In genomic region chr13:110593430-110594130, GRCh38 we compare ENCODE assay signal across 8 cellular contexts. TPM values are rescaled to one million over a fixed set of nuclear protein-coding genes. Genes with fewer than 3 reads are reported as not detected.
DNase-seq lines count a peak whose midpoint lies in the region; ATAC-seq, FAIRE-seq and TF ChIP-seq lines count a peak whose summit lies in the region.

No MANE protein-coding gene starts in this region.

- no peaks in the 10 kb centered on the region for H4K20me1 ChIP-seq in HepG2 (ENCODE audit: insufficient read depth, low read length)

- peaks cover 19% of the 10 kb centered on the region for H3K4me1 ChIP-seq in HepG2 (ENCODE audit: insufficient read depth, low read length)

- WGBS in HepG2 (ENCODE audit: low lambda C conversion rate): 39% methylated on average over 6 of the region's 6 CpGs

- H3K4me2 ChIP-seq in HepG2 (ENCODE audit: low read depth, low read length): no peak overlapping the region

- TF ChIP-seq POLR2A in HepG2 (IDR thresholded peaks at IDR 0.05; ENCODE audit: insufficient read depth in 1 of 2, low read depth in 2 of 2, low read length in 2 of 2): no peak

- no peak for FAIRE-seq in HepG2 (lab: Jason Lieb, UNC)

- no peak overlapping the region for H3K9ac ChIP-seq in HepG2 (ENCODE audit: insufficient read depth, low read depth, low read length)

- DNase-seq in NCI-H2107 treated with DMSO at 0.1 percent for 48 hours (lab: John Stamatoyannopoulos, UW; ENCODE audit: unreplicated experiment): peak; percentile 66
- DNase-seq in NCI-H2107 (lab: John Stamatoyannopoulos, UW): no peak
- DNase-seq in NOMO-1 treated with DMSO at 0.1 percent for 48 hours (lab: John Stamatoyannopoulos, UW; ENCODE audit: unreplicated experiment): peak; percentile 73
- DNase-seq in cerebellar cortex (ENCODE audit: low spot score): peak; percentile 74
- DNase-seq in HepG2 (ENCODE audit: low spot score): peak; percentile 65
- no peak for DNase-seq in C1 segment of cervical spinal cord (lab: John Stamatoyannopoulos, UW)

- H3K4me3 ChIP-seq in HepG2 (replicated peaks in 1 of 3; ENCODE audit: insufficient read depth in 1 of 3, low read depth in 2 of 3, low read length in 3 of 3): no peak overlapping the region

- no peaks in the 10 kb centered on the region for H3K79me2 ChIP-seq in HepG2 (ENCODE audit: insufficient read depth, low read length)

- no TSS peak for BruUV-seq in HepG2 (replicated peaks; lab: Mats Ljungman, UMichigan)

- CTCF ChIA-PET in HepG2 (lab: Yijun Ruan, JAX; ENCODE audit: low intra/inter-chr PET ratio, low total read pairs): interaction anchor here (1.6 to 2.0 kb wide), 2 partner anchors 138 to 226 kb away, joined by 5 to 12 read pairs; no protein-coding TSS in a partner anchor

- ATAC-seq in GM19324 (IDR thresholded peaks at IDR 0.05; ENCODE audit: low FRiP score, unreplicated experiment): peak; percentile 51
- peak; percentile 90 for ATAC-seq in HG03439 (IDR thresholded peaks at IDR 0.05; ENCODE audit: unreplicated experiment)
- ATAC-seq in HepG2: peak; percentile 89

- H3K36me3 ChIP-seq in HepG2 (replicated peaks in 1 of 2; ENCODE audit: control insufficient read depth in 1 of 2, insufficient read depth in 2 of 2, low read length in 2 of 2): no peaks in the 10 kb centered on the region

- no peaks in the 10 kb centered on the region for H3K27me3 ChIP-seq in HepG2 (ENCODE audit: control insufficient read depth in 1 of 2, insufficient read depth in 2 of 2, low read length in 2 of 2)

- TF ChIP-seq CTCF in HepG2 (CRISPR knock-in tag; IDR thresholded peaks at IDR 0.05): peak; percentile 75

- TF ChIP-seq EP300 in HepG2 (IDR thresholded peaks at IDR 0.05; ENCODE audit: low read depth in 2 of 2, low read length in 2 of 2) (no peak), HepG2 (CRISPR knock-in tag; IDR thresholded peaks at IDR 0.05; ENCODE audit: borderline replicate concordance) (no peak)

- in situ Hi-C loops in HepG2 (cut with HindIII; ENCODE audit: extremely low pct_ligation_motif_present, low pct_unique_long_range_greater_than_20kb): loop anchor here (5.0 to 10.0 kb wide), 2 partner anchors 224 to 331 kb away; no protein-coding TSS in a partner anchor

- no peak overlapping the region for H2AFZ ChIP-seq in HepG2 (ENCODE audit: low read length)

- peak; percentile 36; the same call in 1 of the 2 replicates for TF ChIP-seq RAD21 in HepG2 (CRISPR knock-in tag; IDR thresholded peaks at IDR 0.05)

- H3K27ac ChIP-seq in HepG2 (ENCODE audit: extremely low read length, insufficient read depth, low read length): no peak overlapping the region

- POLR2A ChIA-PET in HepG2 (lab: Yijun Ruan, JAX): interaction anchor here (1.2 kb wide), 1 partner anchor 32 kb away, joined by 4 read pairs; the partner anchor contains the start of gene RAB20

- intact Hi-C loops in HepG2 (cut with micrococcal nuclease; ENCODE audit: unreplicated experiment): loop anchor here (1.0 to 10.0 kb wide), 5 partner anchors 139 to 631 kb away; no protein-coding TSS in a partner anchor

- H3K9me3 ChIP-seq in HepG2 (ENCODE audit: low read length): no peaks in the 10 kb centered on the region

TF ChIP-seq in HepG2, 621 proteins besides CTCF, POLR2A, EP300 and RAD21:
- TF ChIP-seq CEBPG (CRISPR knock-in tag; IDR thresholded peaks at IDR 0.05) (peak; percentile 39; the same call in 1 of the 2 replicates), MEIS2 (CRISPR knock-in tag; IDR thresholded peaks at IDR 0.05) (no peak), CEBPB (IDR thresholded peaks at IDR 0.05; ENCODE audit: borderline replicate concordance, low read depth, low read length) (0 out of 2 replicates have a peak, but pooled peaks have one; percentile 26), SAP130 (CRISPR knock-in tag; IDR thresholded peaks at IDR 0.05; ENCODE audit: low read depth) (peak; percentile 28), ZBTB7A (CRISPR knock-in tag; IDR thresholded peaks at IDR 0.05) (no peak), SMC3 (IDR thresholded peaks at IDR 0.05; ENCODE audit: low read length) (peak; percentile 72), TGIF2 (CRISPR knock-in tag; IDR thresholded peaks at IDR 0.05) (0 out of 2 replicates have a peak, but pooled peaks have one; percentile 18), BCL6 (CRISPR knock-in tag; IDR thresholded peaks at IDR 0.05) (no peak), FOXP1 (IDR thresholded peaks at IDR 0.05) (no peak), FOXP1 (CRISPR knock-in tag; IDR thresholded peaks at IDR 0.05) (no peak), STAG1 (CRISPR knock-in tag; IDR thresholded peaks at IDR 0.05) (peak; percentile 84), ZMAT3 (CRISPR knock-in tag; conservative IDR thresholded peaks at IDR 0.05) (no peak), GABPA (IDR thresholded peaks at IDR 0.05; ENCODE audit: low read depth, low read length) (no peak), GABPA (CRISPR knock-in tag; IDR thresholded peaks at IDR 0.05; ENCODE audit: low read depth) (no peak), ZGPAT (CRISPR knock-in tag; IDR thresholded peaks at IDR 0.05) (no peak), ELF3 (CRISPR knock-in tag; IDR thresholded peaks at IDR 0.05) (0 out of 2 replicates have a peak, but pooled peaks have one; percentile 23)

RNA-seq across cellular contexts. Expression of gene NAXD, which starts 21.8 kb away (rescaled TPM):
- 18.5 and 19.0 TPM in 2 replicates for total RNA-seq in HepG2 (2016; rRNA removed; fragmentation: Illumina TruSeq; extraction: Trizol)
- 5.5 and 6.3 TPM in 2 replicates for total RNA-seq in HepG2 (2016; cell fraction: cytosol; rRNA removed; fragmentation: Illumina TruSeq; extraction: Trizol; ENCODE audit: low read depth)
- 18.9 and 19.7 TPM in 2 replicates for total RNA-seq in HepG2 (2016; cell fraction: insoluble cytoplasmic fraction; rRNA removed; fragmentation: Illumina TruSeq; extraction: Trizol)
- 12.5 and 13.8 TPM in 2 replicates for total RNA-seq in HepG2 (2016; cell fraction: membrane; rRNA removed; fragmentation: Illumina TruSeq; extraction: Trizol)
- 20.9 and 21.0 TPM in 2 replicates for total RNA-seq in HepG2 (2016; cell fraction: nucleus; rRNA removed; fragmentation: Illumina TruSeq; extraction: Trizol)
- 23.2 and 27.0 TPM in 2 replicates for polyA plus RNA-seq in HepG2 (2011; rRNA removed)
- 24.7 and 25.6 TPM in 2 replicates for polyA plus RNA-seq in HepG2 (2011; cell fraction: cytosol; rRNA removed)
- polyA plus RNA-seq in HepG2 (2011; cell fraction: nucleus; rRNA removed): 81.1 and 85.3 TPM in 2 replicates
- polyA plus RNA-seq in HepG2 (2012): 18.2 and 22.0 TPM in 2 replicates
- polyA plus RNA-seq in HepG2 (2016; cell fraction: cytosol; fragmentation: Illumina TruSeq; extraction: Trizol; ENCODE audit: low read depth): 5.1 and 5.8 TPM in 2 replicates
- polyA plus RNA-seq in HepG2 (2016; cell fraction: insoluble cytoplasmic fraction; fragmentation: Illumina TruSeq; extraction: Trizol; ENCODE audit: low read depth): 18.8 and 20.5 TPM in 2 replicates
- 10.7 and 10.9 TPM in 2 replicates for polyA plus RNA-seq in HepG2 (2016; cell fraction: membrane; fragmentation: Illumina TruSeq; extraction: Trizol; ENCODE audit: low read depth)
- polyA plus RNA-seq in HepG2 (2016; cell fraction: nucleus; fragmentation: Illumina TruSeq; extraction: Trizol; ENCODE audit: insufficient read depth, low read depth): 43.2 and 44.7 TPM in 2 replicates
- 19.3 and 20.3 TPM in 2 replicates for polyA minus RNA-seq in HepG2 (2011; rRNA and poly(A)+ RNA removed; ENCODE audit: low replicate concordance)
- 4.0 and 5.5 TPM in 2 replicates for polyA minus RNA-seq in HepG2 (2011; cell fraction: cytosol; rRNA and poly(A)+ RNA removed)
- polyA minus RNA-seq in HepG2 (2011; cell fraction: nucleus; rRNA and poly(A)+ RNA removed): 19.4 and 22.9 TPM in 2 replicates

RNA-seq across cellular contexts. Expression of gene RAB20, which starts 32.1 kb away (rescaled TPM):
- total RNA-seq in HepG2 (2016; rRNA removed; fragmentation: Illumina TruSeq; extraction: Trizol): 15.2 and 15.6 TPM in 2 replicates
- 5.8 and 6.2 TPM in 2 replicates for total RNA-seq in HepG2 (2016; cell fraction: cytosol; rRNA removed; fragmentation: Illumina TruSeq; extraction: Trizol; ENCODE audit: low read depth)
- total RNA-seq in HepG2 (2016; cell fraction: insoluble cytoplasmic fraction; rRNA removed; fragmentation: Illumina TruSeq; extraction: Trizol): 13.5 and 15.3 TPM in 2 replicates
- 12.0 and 13.1 TPM in 2 replicates for total RNA-seq in HepG2 (2016; cell fraction: membrane; rRNA removed; fragmentation: Illumina TruSeq; extraction: Trizol)
- total RNA-seq in HepG2 (2016; cell fraction: nucleus; rRNA removed; fragmentation: Illumina TruSeq; extraction: Trizol): 6.5 and 7.9 TPM in 2 replicates
- polyA plus RNA-seq in HepG2 (2011; rRNA removed): 27.3 and 30.5 TPM in 2 replicates
- polyA plus RNA-seq in HepG2 (2011; cell fraction: cytosol; rRNA removed): 28.4 and 39.0 TPM in 2 replicates
- 12.0 and 13.8 TPM in 2 replicates for polyA plus RNA-seq in HepG2 (2011; cell fraction: nucleus; rRNA removed)
- 14.6 and 20.9 TPM in 2 replicates for polyA plus RNA-seq in HepG2 (2012)
- polyA plus RNA-seq in HepG2 (2016; cell fraction: cytosol; fragmentation: Illumina TruSeq; extraction: Trizol; ENCODE audit: low read depth): 4.5 and 5.9 TPM in 2 replicates
- polyA plus RNA-seq in HepG2 (2016; cell fraction: insoluble cytoplasmic fraction; fragmentation: Illumina TruSeq; extraction: Trizol; ENCODE audit: low read depth): 13.3 and 15.2 TPM in 2 replicates
- 7.5 and 8.5 TPM in 2 replicates for polyA plus RNA-seq in HepG2 (2016; cell fraction: membrane; fragmentation: Illumina TruSeq; extraction: Trizol; ENCODE audit: low read depth)
- polyA plus RNA-seq in HepG2 (2016; cell fraction: nucleus; fragmentation: Illumina TruSeq; extraction: Trizol; ENCODE audit: insufficient read depth, low read depth): 9.6 and 9.8 TPM in 2 replicates
- 7.5 and 23.0 TPM in 2 replicates for polyA minus RNA-seq in HepG2 (2011; rRNA and poly(A)+ RNA removed; ENCODE audit: low replicate concordance)
- 12.6 and 15.1 TPM in 2 replicates for polyA minus RNA-seq in HepG2 (2011; cell fraction: cytosol; rRNA and poly(A)+ RNA removed)
- polyA minus RNA-seq in HepG2 (2011; cell fraction: nucleus; rRNA and poly(A)+ RNA removed): 8.2 TPM in 2 replicates

Comparison
In these comparisons a context has a peak if more than half of its experiments do, and no peak if none do; other contexts are left out.
1. DNase-seq: peak in NCI-H2107 treated with DMSO at 0.1 percent for 48 hours (single experiment), NOMO-1 treated with DMSO at 0.1 percent for 48 hours (single experiment), cerebellar cortex (single experiment) and HepG2 (single experiment); none in NCI-H2107 (single experiment) and C1 segment of cervical spinal cord (0 of 14).
2. Peak in every context shown above with its lines, with median percentiles within 50 percentile points of each other: ATAC-seq.